Comparison of ENCODE assay signal across 9 cellular contexts in the genomic region with DNA sequence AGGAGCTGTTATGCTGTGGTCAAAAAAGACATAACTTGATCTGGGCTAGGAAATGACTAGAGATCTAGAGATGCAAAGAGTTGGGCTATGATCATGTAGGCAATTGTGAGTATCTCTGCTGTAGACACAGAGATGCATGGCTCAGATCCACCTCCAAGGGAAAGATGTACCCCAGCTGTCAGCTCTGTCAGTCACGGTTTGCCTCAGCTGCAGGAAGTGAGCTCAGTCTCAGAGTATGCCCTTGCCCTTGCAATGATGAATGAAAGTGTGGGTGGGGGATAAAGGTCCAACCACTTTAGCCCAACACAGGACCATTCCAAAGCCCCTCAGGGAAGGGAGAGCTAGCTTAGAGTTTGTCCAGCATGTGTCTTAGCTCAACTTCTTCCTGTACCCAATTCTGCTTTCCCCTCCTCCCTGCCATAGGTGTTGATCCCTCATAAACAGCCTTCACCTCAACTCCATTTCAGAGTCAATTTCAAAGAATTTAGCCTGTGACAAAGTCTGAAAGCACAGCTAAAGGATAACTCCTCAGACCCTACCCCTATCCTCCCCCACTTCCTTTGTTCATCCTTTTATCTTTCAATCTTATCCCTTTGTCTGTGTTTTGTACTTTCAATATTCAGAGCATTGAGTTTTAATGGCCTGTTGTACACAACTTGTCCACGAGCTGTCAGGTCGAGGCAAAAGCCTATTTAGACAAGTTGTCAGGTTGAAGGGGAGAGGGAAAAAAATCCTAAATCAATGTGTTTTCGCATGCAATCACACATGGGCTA.
DNase-seq lines count a peak whose midpoint lies in the region; ATAC-seq and TF ChIP-seq lines count a peak whose summit lies in the region.
"Had no signal": no experiment of that assay in that cellular context is flagged by ENCODE, and none has a peak within 500 bp of the region (broad histone marks: within the 10 kb centered on the region; RNA-seq: fewer than 3 reads in every experiment).

No MANE protein-coding gene starts in this region.

- no peaks in the 10 kb centered on the region for H3K9me2 ChIP-seq in hepatocyte (replicated peaks; ENCODE audit: insufficient read depth)
- no peaks in the 10 kb centered on the region for H3K9me2 ChIP-seq in PC-9 (ENCODE audit: insufficient read depth)

- DNase-seq in activated CD8-positive, alpha-beta memory T cell treated with anti-CD3 and anti-CD28 coated beads, Interleukin-2, amount 10 ng/mL, durations not matched to agents 7 days and 5 days = peak; percentile 42
- no peak for DNase-seq in activated CD8-positive, alpha-beta memory T cell treated with anti-CD3 and anti-CD28 coated beads, Interleukin-2, amount 50 U/mL, for 4 hours
- DNase-seq in HFFc6 = peak; percentile 12
- DNase-seq in NAMALWA (ENCODE audit: low spot score) = peak; percentile 53
- DNase-seq in skeletal muscle cell (ENCODE audit: low read depth) = peak; percentile 31
- no peak for DNase-seq in hepatocyte (ENCODE audit: low spot score)
- DNase-seq in G401 (ENCODE audit: low spot score) = no peak
- DNase-seq in PC-9 = no peak
- DNase-seq: WERI-Rb-1 had no signal

- H2AFZ ChIP-seq in hepatocyte = no peak overlapping the region
- no peak overlapping the region for H2AFZ ChIP-seq in PC-9

- H3K4me1 Mint-ChIP-seq in activated CD8-positive, alpha-beta memory T cell treated with anti-CD3 and anti-CD28 coated beads, Interleukin-2, amount 10 ng/mL, durations not matched to agents 7 days and 5 days = peaks cover 12% of the 10 kb centered on the region
- peaks cover 31% of the 10 kb centered on the region for H3K4me1 Mint-ChIP-seq in HFFc6 (ENCODE audit: low read depth)

- 63% methylated on average over 4 of the region's 4 CpGs for WGBS in hepatocyte (ENCODE audit: low lambda C conversion rate, missing lambda C conversion rate)

- no peak overlapping the region for H3K27ac Mint-ChIP-seq in activated CD8-positive, alpha-beta memory T cell treated with anti-CD3 and anti-CD28 coated beads, Interleukin-2, amount 10 ng/mL, durations not matched to agents 7 days and 5 days
- H3K27ac Mint-ChIP-seq in HFFc6 = no peak overlapping the region; the same call in 1 of the 2 replicates

- no peak overlapping the region for H3K4me2 ChIP-seq in hepatocyte
- no peak overlapping the region for H3K4me2 ChIP-seq in PC-9

- H3K9me3 ChIP-seq in hepatocyte (ENCODE audit: low read depth) (no peaks in the 10 kb centered on the region), PC-9 (ENCODE audit: insufficient read depth, low read depth) (no peaks in the 10 kb centered on the region)

- no peaks in the 10 kb centered on the region for H3F3A ChIP-seq in PC-9 (ENCODE audit: insufficient read depth, low read depth)

- intact Hi-C loops in PC-9 (cut with micrococcal nuclease; ENCODE audit: unreplicated experiment) = no loop called here

- H3K27me3 Mint-ChIP-seq in activated CD8-positive, alpha-beta memory T cell treated with anti-CD3 and anti-CD28 coated beads, Interleukin-2, amount 10 ng/mL, durations not matched to agents 7 days and 5 days = no peaks in the 10 kb centered on the region
- H3K27me3 Mint-ChIP-seq in HFFc6 (ENCODE audit: insufficient read depth) = no peaks in the 10 kb centered on the region; the same call in 1 of the 2 replicates

- no peaks in the 10 kb centered on the region for H3K4me1 ChIP-seq in hepatocyte (ENCODE audit: insufficient read depth)
- no peaks in the 10 kb centered on the region for H3K4me1 ChIP-seq in PC-9 (replicated peaks; ENCODE audit: insufficient read depth)

- CTCF ChIA-PET in activated CD8-positive, alpha-beta memory T cell treated with anti-CD3 and anti-CD28 coated beads, Interleukin-2, amount 10 ng/mL, durations not matched to agents 7 days and 5 days (lab: Charles Lee) = no interaction called here
- CTCF ChIA-PET in PC-9 (lab: Charles Lee) = no interaction called here

- H3K4me3 ChIP-seq in skeletal muscle cell (ENCODE audit: low read depth, low read length) (no peak overlapping the region), hepatocyte (no peak overlapping the region), PC-9 (no peak overlapping the region)

- in situ Hi-C loops in G401 (cut with HindIII; ENCODE audit: low sequenced_read_pairs) = no loop called here

- H3K79me2 ChIP-seq in hepatocyte (no peaks in the 10 kb centered on the region), PC-9 (ENCODE audit: low read depth) (no peaks in the 10 kb centered on the region)

- H3K4me3 Mint-ChIP-seq in activated CD8-positive, alpha-beta memory T cell treated with anti-CD3 and anti-CD28 coated beads, Interleukin-2, amount 10 ng/mL, durations not matched to agents 7 days and 5 days = no peak overlapping the region
- H3K4me3 Mint-ChIP-seq in HFFc6 = no peak overlapping the region

- H3K36me3 Mint-ChIP-seq in activated CD8-positive, alpha-beta memory T cell treated with anti-CD3 and anti-CD28 coated beads, Interleukin-2, amount 10 ng/mL, durations not matched to agents 7 days and 5 days = no peaks in the 10 kb centered on the region
- no peaks in the 10 kb centered on the region for H3K36me3 Mint-ChIP-seq in HFFc6 (ENCODE audit: low read depth)

- H3K27ac ChIP-seq in hepatocyte (no peak overlapping the region), PC-9 (no peak overlapping the region)
- H3K27ac ChIP-seq: WERI-Rb-1 had no signal

- H4K20me1 ChIP-seq in hepatocyte (ENCODE audit: insufficient read depth, poor library complexity, severe bottlenecking) (no peaks in the 10 kb centered on the region), PC-9 (ENCODE audit: insufficient read depth) (no peaks in the 10 kb centered on the region)

- peak; percentile 60 for ATAC-seq in activated CD8-positive, alpha-beta memory T cell treated with anti-CD3 and anti-CD28 coated beads, Interleukin-2, amount 10 ng/mL, durations not matched to agents 7 days and 5 days

- no TSS peak for BruUV-seq in PC-9 (replicated peaks; lab: Mats Ljungman, UMichigan)

- POLR2A ChIA-PET in PC-9 (lab: Charles Lee; ENCODE audit: unreplicated experiment) = no interaction called here

- H3K9me3 Mint-ChIP-seq in activated CD8-positive, alpha-beta memory T cell treated with anti-CD3 and anti-CD28 coated beads, Interleukin-2, amount 10 ng/mL, durations not matched to agents 7 days and 5 days (ENCODE audit: low read depth) = no peaks in the 10 kb centered on the region
- no peaks in the 10 kb centered on the region for H3K9me3 Mint-ChIP-seq in HFFc6

- no peaks in the 10 kb centered on the region for H3K36me3 ChIP-seq in hepatocyte (replicated peaks; ENCODE audit: insufficient read depth, low read depth)
- no peaks in the 10 kb centered on the region for H3K36me3 ChIP-seq in PC-9 (ENCODE audit: low read depth)
- H3K36me3 ChIP-seq: WERI-Rb-1 had no signal

- H3K27me3 ChIP-seq in hepatocyte (no peaks in the 10 kb centered on the region), PC-9 (ENCODE audit: insufficient read depth, low read depth) (no peaks in the 10 kb centered on the region)

- TF ChIP-seq CTCF in HFFc6 (IDR thresholded peaks at IDR 0.05) = no peak
- TF ChIP-seq CTCF in hepatocyte (IDR thresholded peaks at IDR 0.05; ENCODE audit: poor library complexity) = no peak
- TF ChIP-seq CTCF in PC-9 (conservative IDR thresholded peaks at IDR 0.05) = no peak

Comparison
In these comparisons a context has a peak if more than half of its experiments do, and no peak if none do; other contexts are left out.
1. DNase-seq: peak in activated CD8-positive, alpha-beta memory T cell treated with anti-CD3 and anti-CD28 coated beads, Interleukin-2, amount 10 ng/mL, durations not matched to agents 7 days and 5 days (single experiment), HFFc6 (single experiment), NAMALWA (single experiment) and skeletal muscle cell (single experiment); none in activated CD8-positive, alpha-beta memory T cell treated with anti-CD3 and anti-CD28 coated beads, Interleukin-2, amount 50 U/mL, for 4 hours (single experiment), hepatocyte (single experiment), G401 (single experiment) and PC-9 (0 of 2).